In genomic region chr3:111311709-111312235, GRCh38 we compare ENCODE assay signal across 10 cellular contexts.
DNase-seq lines count a peak whose midpoint lies in the region; ATAC-seq and TF ChIP-seq lines count a peak whose summit lies in the region.
"Had no signal": no experiment of that assay in that cellular context is flagged by ENCODE, and none has a peak within 500 bp of the region (broad histone marks: within the 10 kb centered on the region; RNA-seq: fewer than 3 reads in every experiment).

No MANE protein-coding gene starts in this region.

- WGBS in trophoblast cell (ENCODE audit: extremely low coverage, insufficient coverage, insufficient read length) = no CpG with 5 or more reads among the region's 2 CpGs
- 71 to 76% methylated on average over 2 of the region's 2 CpGs for WGBS in lower leg skin, 2 donors

- H3K4ac ChIP-seq in trophoblast cell (ENCODE audit: low read depth, low read length) = no peak overlapping the region

- peak overlapping the region in 6 of 7 donors; percentile 7 to 56 (median 34) for H3K4me3 Mint-ChIP-seq in CD8-positive, alpha-beta memory T cell

- DNase-seq in CD8-positive, alpha-beta memory T cell = peak in 1 of 5 donors; percentile 10
- peak; percentile 84 for DNase-seq in brain microvascular endothelial cell
- no peak for DNase-seq in T1000 (lab: John Stamatoyannopoulos, UW)
- no peak for DNase-seq in H7
- DNase-seq in trophoblast cell = no peak
- no peak for DNase-seq in lower leg skin (ENCODE audit: low spot score in 2 of 2)
- DNase-seq: ovary had no signal

- H3K9ac ChIP-seq in trophoblast cell (ENCODE audit: low read length) = no peak overlapping the region

- intact Hi-C loops in lower leg skin (cut with DNase I; ENCODE audit: low total_unique reads) = no loop called here

- no peaks in the 10 kb centered on the region for H3K27me3 Mint-ChIP-seq in CD8-positive, alpha-beta memory T cell

- ATAC-seq in GM21381 (IDR thresholded peaks at IDR 0.05; ENCODE audit: unreplicated experiment) (peak; percentile 97), HG03442 (IDR thresholded peaks at IDR 0.05; ENCODE audit: unreplicated experiment) (peak; percentile 90)

- H2BK12ac ChIP-seq in trophoblast cell (ENCODE audit: low read length) = no peak overlapping the region

- in situ Hi-C loops in brain microvascular endothelial cell (cut with HindIII; ENCODE audit: low pct_ligation_motif_present, low sequenced_read_pairs) = no loop called here

- H3K36me3 Mint-ChIP-seq in CD8-positive, alpha-beta memory T cell = no peaks in the 10 kb centered on the region

- no peaks in the 10 kb centered on the region for H3K36me3 ChIP-seq in CD8-positive, alpha-beta memory T cell (ENCODE audit: insufficient read depth, low read length)
- H3K36me3 ChIP-seq in brain microvascular endothelial cell (replicated peaks) (no peaks in the 10 kb centered on the region), H7 (replicated peaks; ENCODE audit: control insufficient read depth, insufficient read depth, low read length) (no peaks in the 10 kb centered on the region), trophoblast cell (ENCODE audit: control insufficient read depth in 1 of 2, insufficient read depth in 2 of 2, low read length in 2 of 2) (no peaks in the 10 kb centered on the region)
- H3K36me3 ChIP-seq: ovary had no signal

- H3K4me2 ChIP-seq in trophoblast cell (ENCODE audit: low read length) = no peak overlapping the region

- TF ChIP-seq POLR2A in lower leg skin (IDR thresholded peaks at IDR 0.05) = no peak

- H3K79me1 ChIP-seq in trophoblast cell (ENCODE audit: low read length) = peaks cover 5% of the 10 kb centered on the region

- POLR2A ChIA-PET in CD8-positive, alpha-beta memory T cell (lab: Charles Lee) = interaction anchor here (0.6 kb wide), 1 partner anchor 1241 kb away, joined by 3 read pairs; no protein-coding TSS in a partner anchor

- no peak overlapping the region for H4K91ac ChIP-seq in trophoblast cell (ENCODE audit: low read depth, low read length)

- no peak overlapping the region for H2BK120ac ChIP-seq in trophoblast cell (ENCODE audit: insufficient read depth, low read length, poor library complexity)

- no peak overlapping the region for H3K27ac ChIP-seq in CD8-positive, alpha-beta memory T cell (ENCODE audit: low read depth, low read length)
- H3K27ac ChIP-seq in brain microvascular endothelial cell (peak overlapping the region; percentile 14), trophoblast cell (ENCODE audit: low read depth, low read length) (no peak overlapping the region)
- H3K27ac ChIP-seq: ovary, RWPE1 had no signal

- no peak overlapping the region for H3K23ac ChIP-seq in trophoblast cell (ENCODE audit: low read length)

- peaks cover 51% of the 10 kb centered on the region for H3K4me1 ChIP-seq in CD8-positive, alpha-beta memory T cell (ENCODE audit: insufficient read depth, low read length)
- H3K4me1 ChIP-seq in trophoblast cell (ENCODE audit: control insufficient read depth in 1 of 2, insufficient read depth in 2 of 2, low read length in 2 of 2) = peaks cover 0 to 6% of the 10 kb centered on the region in 2 experiments

- peak overlapping the region; percentile 56 to 99 (median 87) for H3K27ac Mint-ChIP-seq in CD8-positive, alpha-beta memory T cell

- H4K12ac ChIP-seq in trophoblast cell (ENCODE audit: low read depth, low read length) = no peak overlapping the region

- TF ChIP-seq CTCF in brain microvascular endothelial cell (IDR thresholded peaks at IDR 0.05; ENCODE audit: low read depth, low read length, missing control alignments) = no peak
- no peak for TF ChIP-seq CTCF in lower leg skin (IDR thresholded peaks at IDR 0.05)

- no peak overlapping the region for H3K18ac ChIP-seq in trophoblast cell (ENCODE audit: low read length)

- H2AK5ac ChIP-seq in trophoblast cell (ENCODE audit: low read length) = no peak overlapping the region

- H3K9me3 ChIP-seq in CD8-positive, alpha-beta memory T cell (ENCODE audit: low read length) = no peaks in the 10 kb centered on the region
- H3K9me3 ChIP-seq in trophoblast cell (ENCODE audit: insufficient read depth, low read depth, low read length) = no peaks in the 10 kb centered on the region
- H3K9me3 ChIP-seq: ovary had no signal

- H2BK5ac ChIP-seq in trophoblast cell (ENCODE audit: low read depth, low read length, poor library complexity) = no peak overlapping the region

- no peaks in the 10 kb centered on the region for H3K79me2 ChIP-seq in trophoblast cell (ENCODE audit: control insufficient read depth, insufficient read depth, low read length, poor library complexity)

- H4K8ac ChIP-seq in trophoblast cell (ENCODE audit: low read depth, low read length) = no peak overlapping the region

- CTCF ChIA-PET in CD8-positive, alpha-beta memory T cell (lab: Charles Lee) = interaction anchor here (0.8 kb wide), 1 partner anchor 232 kb away, joined by 3 read pairs; no protein-coding TSS in a partner anchor

- no peaks in the 10 kb centered on the region for H3K27me3 ChIP-seq in CD8-positive, alpha-beta memory T cell (ENCODE audit: insufficient read depth, low read length, poor library complexity, severe bottlenecking)
- H3K27me3 ChIP-seq in brain microvascular endothelial cell (replicated peaks) = no peaks in the 10 kb centered on the region
- no peaks in the 10 kb centered on the region for H3K27me3 ChIP-seq in H7 (ENCODE audit: control insufficient read depth, insufficient read depth, low read length)
- H3K27me3 ChIP-seq in trophoblast cell (ENCODE audit: insufficient read depth, low read length) = no peaks in the 10 kb centered on the region
- H3K27me3 ChIP-seq: ovary had no signal

- peaks cover 0 to 40% (median 29%) of the 10 kb centered on the region in 3 donors for H3K4me1 Mint-ChIP-seq in CD8-positive, alpha-beta memory T cell

- H2AFZ ChIP-seq in trophoblast cell (ENCODE audit: insufficient read depth, low read length, poor library complexity) = no peak overlapping the region

- no peaks in the 10 kb centered on the region for H3K9me3 Mint-ChIP-seq in CD8-positive, alpha-beta memory T cell

- no peak overlapping the region for H3K4me3 ChIP-seq in CD8-positive, alpha-beta memory T cell (ENCODE audit: low read length)
- H3K4me3 ChIP-seq in brain microvascular endothelial cell (ENCODE audit: low read depth, low read length) = no peak overlapping the region
- H3K4me3 ChIP-seq in H7 (ENCODE audit: insufficient read depth, low read depth, low read length) = no peak overlapping the region
- H3K4me3 ChIP-seq in trophoblast cell (ENCODE audit: low read depth, low read length) = no peak overlapping the region
- H3K4me3 ChIP-seq in lower leg skin (ENCODE audit: low read depth, poor library complexity, severe bottlenecking) = no peak overlapping the region
- H3K4me3 ChIP-seq: ovary had no signal

- H3K14ac ChIP-seq in trophoblast cell (ENCODE audit: low read length) = no peak overlapping the region
